Comparison of ENCODE assay signal across 14 cellular contexts in the genomic region with DNA sequence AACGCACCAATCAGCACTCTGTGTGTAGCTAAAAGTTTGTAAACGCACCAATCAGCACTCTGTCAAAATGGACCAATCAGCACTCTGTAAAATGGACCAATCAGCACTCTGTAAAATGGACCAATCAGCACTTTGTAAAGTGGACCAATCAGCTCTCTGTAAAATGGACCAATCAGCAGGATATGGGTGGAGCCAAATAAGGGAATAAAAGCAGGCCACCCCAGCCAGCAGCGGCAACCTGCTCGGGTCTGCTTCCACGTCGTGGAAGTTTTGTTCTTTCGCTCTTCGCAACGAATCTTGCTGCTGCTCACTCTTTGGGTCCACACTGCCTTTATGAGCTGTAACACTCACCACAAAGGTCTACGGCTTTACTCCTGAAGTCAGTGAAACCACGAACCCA. TPM values are rescaled to one million over a fixed set of nuclear protein-coding genes. Genes with fewer than 3 reads are reported as not detected.
DNase-seq lines count a peak whose midpoint lies in the region.
"Not testable (repeated sequence)": the region's sequence is repeated elsewhere in the genome, so short reads cannot be mapped to it uniquely, and the experiment has no call there.
"Had no signal": no experiment of that assay in that cellular context is flagged by ENCODE, and none has a peak within 500 bp of the region (broad histone marks: within the 10 kb centered on the region; RNA-seq: fewer than 3 reads in every experiment).

No MANE protein-coding gene starts in this region.

- H2BK12ac ChIP-seq in neuronal stem cell (ENCODE audit: low read length): not testable (repeated sequence)

- H3K27me3 Mint-ChIP-seq in activated naive CD8-positive, alpha-beta T cell treated with anti-CD3 and anti-CD28 coated beads for 36 hours; stimulated activated naive CD8-positive, alpha-beta T cell treated with anti-CD3 and anti-CD28 coated beads, Interleukin-15, Interleukin-2, amounts not matched to agents 100 ng/mL and 50 ng/mL, for 24 hours: not testable (repeated sequence)
- H3K27me3 Mint-ChIP-seq in immature natural killer cell (ENCODE audit: low read depth in 3 of 3): peaks cover 9 to 19% (median 15%) of the 10 kb centered on the region in 3 donors

- H3K18ac ChIP-seq in neuronal stem cell (ENCODE audit: low read length): not testable (repeated sequence)

- WGBS in neuronal stem cell (ENCODE audit: extremely low coverage in 2 of 2, insufficient read length in 2 of 2, insufficient replicate concordance in 1 of 2), 2 donors: no CpG with 5 or more reads among the region's 11 CpGs

- peak overlapping the region; percentile 62 for H3K4me3 Mint-ChIP-seq in activated naive CD8-positive, alpha-beta T cell treated with anti-CD3 and anti-CD28 coated beads for 36 hours
- H3K4me3 Mint-ChIP-seq in immature natural killer cell: peak overlapping the region; percentile 74 to 99 (median 79)
- H3K4me3 Mint-ChIP-seq in stimulated activated naive CD8-positive, alpha-beta T cell treated with anti-CD3 and anti-CD28 coated beads, Interleukin-15, Interleukin-2, amounts not matched to agents 100 ng/mL and 50 ng/mL, for 24 hours: peak overlapping the region; percentile 72

- H3K27me3 ChIP-seq in neuronal stem cell (ENCODE audit: control insufficient read depth in 3 of 3, insufficient read depth in 3 of 3, low read depth in 1 of 3, low read length in 3 of 3): not testable (repeated sequence)

- not testable (repeated sequence) for H3K27ac ChIP-seq in neuronal stem cell (replicated peaks; ENCODE audit: low read length)

- not testable (repeated sequence) for H3K23ac ChIP-seq in neuronal stem cell (ENCODE audit: low read depth, low read length, poor library complexity)

- not testable (repeated sequence) for H4K8ac ChIP-seq in neuronal stem cell (ENCODE audit: low read depth, low read length)

- not testable (repeated sequence) for H2BK120ac ChIP-seq in neuronal stem cell (ENCODE audit: low read depth, low read length)

- not testable (repeated sequence) for H3K9me3 ChIP-seq in neuronal stem cell (replicated peaks in 1 of 2; ENCODE audit: control insufficient read depth in 2 of 2, insufficient read depth in 1 of 2, low read depth in 1 of 2, low read length in 2 of 2)

- H3K36me3 ChIP-seq in neuronal stem cell (replicated peaks in 1 of 2; ENCODE audit: control insufficient read depth in 2 of 2, insufficient read depth in 2 of 2, low read length in 2 of 2): not testable (repeated sequence)

- H3K36me3 Mint-ChIP-seq in activated naive CD8-positive, alpha-beta T cell treated with anti-CD3 and anti-CD28 coated beads for 36 hours: peaks cover 26% of the 10 kb centered on the region
- peaks cover 0 to 12% (median 12%) of the 10 kb centered on the region in 3 donors for H3K36me3 Mint-ChIP-seq in immature natural killer cell
- peaks cover 16% of the 10 kb centered on the region for H3K36me3 Mint-ChIP-seq in stimulated activated naive CD8-positive, alpha-beta T cell treated with anti-CD3 and anti-CD28 coated beads, Interleukin-15, Interleukin-2, amounts not matched to agents 100 ng/mL and 50 ng/mL, for 24 hours (ENCODE audit: low read depth)

- H2AK5ac ChIP-seq in neuronal stem cell (ENCODE audit: low read depth, low read length): not testable (repeated sequence)

- H2AFZ ChIP-seq in neuronal stem cell (ENCODE audit: low read length): not testable (repeated sequence)

- H2BK5ac ChIP-seq in neuronal stem cell (ENCODE audit: low read length): not testable (repeated sequence)

- H3K27ac Mint-ChIP-seq in activated naive CD8-positive, alpha-beta T cell treated with anti-CD3 and anti-CD28 coated beads for 36 hours: peak overlapping the region; percentile 81
- peak overlapping the region; percentile 71 to 99 (median 86) for H3K27ac Mint-ChIP-seq in immature natural killer cell
- H3K27ac Mint-ChIP-seq in stimulated activated naive CD8-positive, alpha-beta T cell treated with anti-CD3 and anti-CD28 coated beads, Interleukin-15, Interleukin-2, amounts not matched to agents 100 ng/mL and 50 ng/mL, for 24 hours: peak overlapping the region; percentile 83

- DNase-seq in DMS53 (lab: John Stamatoyannopoulos, UW) (peak; percentile 11), T-helper 1 cell (peak in 3 of 5 donors; percentile 9 to 18 (median 13)), immature natural killer cell (peak; percentile 50 to 65 (median 63))
- peak; percentile 56 for DNase-seq in activated CD4-positive, alpha-beta T cell treated with anti-CD3 and anti-CD28 coated beads for 48 hours
- DNase-seq in activated T-cell treated with anti-CD3 and anti-CD28 coated beads, Interleukin-2, amount 50 U/mL, for 1 hour: peak; percentile 34
- peak; percentile 59 for DNase-seq in activated naive CD8-positive, alpha-beta T cell treated with anti-CD3 and anti-CD28 coated beads for 36 hours
- DNase-seq in neuronal stem cell (ENCODE audit: low spot score): not testable (repeated sequence)

- H3K4ac ChIP-seq in neuronal stem cell (ENCODE audit: low read length): not testable (repeated sequence)

- not testable (repeated sequence) for H3K79me1 ChIP-seq in neuronal stem cell (ENCODE audit: low read depth, low read length)

- peaks cover 34% of the 10 kb centered on the region for H3K4me1 Mint-ChIP-seq in activated naive CD8-positive, alpha-beta T cell treated with anti-CD3 and anti-CD28 coated beads for 36 hours
- H3K4me1 Mint-ChIP-seq in immature natural killer cell: peaks cover 37 to 49% of the 10 kb centered on the region in 2 donors
- peaks cover 49% of the 10 kb centered on the region for H3K4me1 Mint-ChIP-seq in stimulated activated naive CD8-positive, alpha-beta T cell treated with anti-CD3 and anti-CD28 coated beads, Interleukin-15, Interleukin-2, amounts not matched to agents 100 ng/mL and 50 ng/mL, for 24 hours (ENCODE audit: low read depth)

- peak overlapping the region; percentile 3 for H4K91ac ChIP-seq in neuronal stem cell (ENCODE audit: low read depth, low read length, poor library complexity)

- not testable (repeated sequence) for H2BK15ac ChIP-seq in neuronal stem cell (ENCODE audit: low read length)

- not testable (repeated sequence) for H3K4me3 ChIP-seq in neuronal stem cell (ENCODE audit: low read length in 2 of 2)

- not testable (repeated sequence) for H3K9ac ChIP-seq in neuronal stem cell (ENCODE audit: low read depth, low read length, poor library complexity)

- H3K14ac ChIP-seq in neuronal stem cell (ENCODE audit: low read length): not testable (repeated sequence)

- H3K9me3 Mint-ChIP-seq in activated naive CD8-positive, alpha-beta T cell treated with anti-CD3 and anti-CD28 coated beads for 36 hours: peaks cover 12% of the 10 kb centered on the region
- H3K9me3 Mint-ChIP-seq in immature natural killer cell; stimulated activated naive CD8-positive, alpha-beta T cell treated with anti-CD3 and anti-CD28 coated beads, Interleukin-15, Interleukin-2, amounts not matched to agents 100 ng/mL and 50 ng/mL, for 24 hours: not testable (repeated sequence)

- H3K4me2 ChIP-seq in neuronal stem cell (ENCODE audit: insufficient read depth, low read length, poor library complexity, severe bottlenecking): not testable (repeated sequence)

- H3K4me1 ChIP-seq in neuronal stem cell (ENCODE audit: control insufficient read depth in 2 of 2, insufficient read depth in 1 of 2, low read depth in 1 of 2, low read length in 2 of 2): not testable (repeated sequence)

RNA-seq across cellular contexts. Expression of gene IFIT5, which starts 2.1 kb away (rescaled TPM):
- 10 to 100 TPM; 15.0 to 16.5 TPM for total RNA-seq in activated naive CD8-positive, alpha-beta T cell treated with anti-CD3 and anti-CD28 coated beads for 36 hours
- 10 to 100 TPM in 2 of 3 donors, 1 to 10 TPM in 1; 9.2 to 10.4 (median 10.2) TPM for polyA plus RNA-seq in immature natural killer cell
- polyA plus RNA-seq in neuronal stem cell (2013, experiment 1 of 2): 7.7 TPM
- polyA plus RNA-seq in neuronal stem cell (2013, experiment 2 of 2): 8.4 TPM

RNA-seq across cellular contexts. Expression of gene IFIT1, which starts 19.9 kb away (rescaled TPM):
- total RNA-seq in activated naive CD8-positive, alpha-beta T cell treated with anti-CD3 and anti-CD28 coated beads for 36 hours: 1 to 10 TPM; 7.2 to 9.1 TPM
- 1 to 10 TPM in 2 of 3 donors, under 1 TPM in 1; 0.43 to 6.0 (median 1.8) TPM for polyA plus RNA-seq in immature natural killer cell
- 16.3 TPM for polyA plus RNA-seq in neuronal stem cell (2013, experiment 1 of 2)
- polyA plus RNA-seq in neuronal stem cell (2013, experiment 2 of 2): 15.7 TPM

RNA-seq across cellular contexts. Expression of gene IFIT1B, which starts 34.4 kb away (rescaled TPM):
- total RNA-seq in activated naive CD8-positive, alpha-beta T cell treated with anti-CD3 and anti-CD28 coated beads for 36 hours: not detected
- polyA plus RNA-seq in immature natural killer cell: under 1 TPM in 1 of 3 donors, not detected in 2; 0.11 TPM
- polyA plus RNA-seq in neuronal stem cell (2013, experiment 1 of 2): not detected
- not detected for polyA plus RNA-seq in neuronal stem cell (2013, experiment 2 of 2)
- total RNA-seq: breast epithelium, left ventricle myocardium inferior, MCF 10A, mesenteric fat pad, pancreas, thoracic aorta had no signal
